8 cellular contexts compared by ENCODE assay signal in the genomic region with DNA sequence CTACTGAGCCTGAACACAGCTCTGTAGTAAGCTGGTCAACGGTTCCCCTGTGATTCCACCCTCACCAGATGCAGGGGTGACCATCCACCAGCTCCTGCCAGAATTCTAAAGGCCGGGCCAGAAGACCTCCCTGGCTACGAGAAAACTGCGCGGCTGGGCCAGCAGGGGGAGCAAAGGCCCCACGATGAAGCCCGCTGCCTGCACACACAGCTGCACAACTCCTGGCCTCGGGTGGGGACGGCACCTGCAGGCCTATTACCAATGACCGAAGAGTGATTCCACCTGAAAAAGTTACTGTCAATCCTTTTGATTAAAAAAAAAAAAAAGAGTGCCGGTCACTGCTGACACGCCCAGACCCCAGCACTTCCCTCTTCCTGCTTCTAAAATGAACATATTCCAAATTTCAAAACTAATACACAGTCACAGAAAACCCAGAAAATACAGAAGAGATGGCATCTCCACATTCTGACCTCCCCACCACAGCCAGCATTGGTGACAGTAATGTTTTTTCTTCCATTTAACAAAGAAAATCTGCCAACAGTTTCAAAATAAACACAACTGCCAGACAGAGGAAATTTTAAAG. TPM values are rescaled to one million over a fixed set of nuclear protein-coding genes. Genes with fewer than 3 reads are reported as not detected.
DNase-seq lines count a peak whose midpoint lies in the region; ATAC-seq, FAIRE-seq and TF ChIP-seq lines count a peak whose summit lies in the region.

No MANE protein-coding gene starts in this region.

- H3K9ac ChIP-seq in K562 (ENCODE audit: insufficient read depth in 1 of 2, low read depth in 2 of 2, low read length in 2 of 2) = no peak overlapping the region

- H3K36me3 ChIP-seq in K562 (ENCODE audit: control insufficient read depth, insufficient read depth, low read length) = peaks cover 30% of the 10 kb centered on the region; the same call in 1 of the 3 replicates

- WGBS in K562 (ENCODE audit: insufficient coverage, low coverage, missing lambda C conversion rate) = 29% methylated on average over 12 of the region's 12 CpGs

- no peak overlapping the region for H3K4me2 ChIP-seq in K562 (ENCODE audit: insufficient read depth, low read length)

- FAIRE-seq in GM18507 (lab: Jason Lieb, UNC) (peak; percentile 90), K562 (lab: Jason Lieb, UNC) (peak; percentile 87)

- POLR2A ChIA-PET in AG04449 (lab: Yijun Ruan, JAX) (interaction anchor here (0.8 kb wide), 1 partner anchor 205 kb away, joined by 3 read pairs; no protein-coding TSS in a partner anchor), K562 (lab: Yijun Ruan, JAX) (interaction anchor here (0.7 kb wide), 1 partner anchor 29 kb away, joined by 3 read pairs; no protein-coding TSS in a partner anchor)

- in situ Hi-C loops in K562 (cut with MboI) = no loop called here

- DNase-seq in AG04449 (ENCODE audit: low read depth, low spot score) = no peak
- DNase-seq in GM18507 (ENCODE audit: extremely low spot score, insufficient read length, low read depth) = peak; percentile 76
- peak; percentile 46 to 56 for DNase-seq in Kasumi-1 (lab: John Stamatoyannopoulos, UW)
- DNase-seq in UCSD-AML1 (lab: John Stamatoyannopoulos, UW; ENCODE audit: unreplicated experiment) = peak; percentile 56
- DNase-seq in K562 (ENCODE audit: extremely low read depth in 1 of 4, low spot score in 3 of 4) = peak; percentile 76 to 90 (median 84)
- peak; percentile 86 for DNase-seq in iPS-NIHi11 (ENCODE audit: low spot score)
- DNase-seq in stimulated activated CD4-positive, alpha-beta T cell treated with anti-CD3 and anti-CD28 coated beads, Interleukin-12 subunit alpha, Interleukin-12 subunit beta, amount 100 ng/mL, for 4 hours = peak; percentile 58
- DNase-seq in posterior vena cava (ENCODE audit: low spot score) = no peak

- no peaks in the 10 kb centered on the region for H3K27me3 ChIP-seq in K562 (ENCODE audit: control insufficient read depth in 2 of 2, insufficient read depth in 2 of 2, low read length in 2 of 2)

- no peaks in the 10 kb centered on the region for H3K79me2 ChIP-seq in K562 (ENCODE audit: control insufficient read depth, insufficient read depth, low read length)

- H3K9me1 ChIP-seq in K562 (ENCODE audit: control insufficient read depth, insufficient read depth, low read length) = no peaks in the 10 kb centered on the region

- no TSS peak for BruUV-seq in K562 (replicated peaks; lab: Mats Ljungman, UMichigan)

- no peak for TF ChIP-seq EP300 in K562 (IDR thresholded peaks at IDR 0.05; ENCODE audit: low read length)

- intact Hi-C loops in K562 (cut with micrococcal nuclease) (loop anchor here (1.0 to 5.0 kb wide), 5 partner anchors 30 to 301 kb away; no protein-coding TSS in a partner anchor), posterior vena cava (cut with DNase I) (no loop called here)

- no peak overlapping the region for H2AFZ ChIP-seq in K562 (ENCODE audit: low read depth, low read length)

- no peaks in the 10 kb centered on the region for H3K9me3 ChIP-seq in K562 (replicated peaks; ENCODE audit: control insufficient read depth, insufficient read depth, low read depth, low read length)

- ATAC-seq in K562 = peak; percentile 98

- H3K4me3 ChIP-seq in AG04449 (ENCODE audit: low read depth, low read length) (no peak overlapping the region), K562 (no peak overlapping the region)

- TF ChIP-seq CTCF in AG04449 (IDR thresholded peaks at IDR 0.05; ENCODE audit: insufficient read depth, low read length, missing control alignments) (peak; percentile 94), K562 (IDR thresholded peaks at IDR 0.05 in 2 of 3, conservative IDR thresholded peaks at IDR 0.05 in 1 of 3; ENCODE audit: insufficient read depth in 2 of 3, low read depth in 1 of 3, low read length in 3 of 3) (peak; percentile 88 to 93 (median 91))

- peaks cover 0 to 18% of the 10 kb centered on the region in 2 experiments; a peak in 1 of 5 replicates for H3K4me1 ChIP-seq in K562 (replicated peaks in 1 of 2; ENCODE audit: control insufficient read depth in 2 of 2, insufficient read depth in 2 of 2, low read length in 2 of 2)

- TF ChIP-seq RAD21 in K562 (CRISPR knock-in tag; conservative IDR thresholded peaks at IDR 0.05 in 1 of 2, IDR thresholded peaks at IDR 0.05 in 1 of 2) = peak; percentile 86 to 90

- no peaks in the 10 kb centered on the region for H4K20me1 ChIP-seq in K562 (replicated peaks; ENCODE audit: control insufficient read depth, insufficient read depth, low read length)

- CTCF ChIA-PET in AG04449 (lab: Yijun Ruan, JAX) = interaction anchor here (0.6 to 8.1 kb wide), 76 partner anchors 8 to 693 kb away, joined by 3 to 256 read pairs (median 4); a partner anchor contains a TSS
- CTCF ChIA-PET in K562 (lab: Yijun Ruan, JAX; ENCODE audit: low intra/inter-chr PET ratio) = interaction anchor here (0.6 to 2.6 kb wide), 11 partner anchors 31 to 634 kb away, joined by 3 to 23 read pairs (median 4); a partner anchor contains a TSS

- H3K27ac ChIP-seq in K562 (ENCODE audit: extremely low read depth, low read depth, low read length) = no peak overlapping the region

- no peak for TF ChIP-seq POLR2A in K562 (conservative IDR thresholded peaks at IDR 0.05)

TF ChIP-seq in K562, 482 proteins besides CTCF, POLR2A, EP300 and RAD21 (continues in another document):
- TF ChIP-seq, protein P1, sequence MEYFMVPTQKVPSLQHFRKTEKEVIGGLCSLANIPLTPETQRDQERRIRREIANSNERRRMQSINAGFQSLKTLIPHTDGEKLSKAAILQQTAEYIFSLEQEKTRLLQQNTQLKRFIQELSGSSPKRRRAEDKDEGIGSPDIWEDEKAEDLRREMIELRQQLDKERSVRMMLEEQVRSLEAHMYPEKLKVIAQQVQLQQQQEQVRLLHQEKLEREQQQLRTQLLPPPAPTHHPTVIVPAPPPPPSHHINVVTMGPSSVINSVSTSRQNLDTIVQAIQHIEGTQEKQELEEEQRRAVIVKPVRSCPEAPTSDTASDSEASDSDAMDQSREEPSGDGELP (CRISPR knock-in tag; IDR thresholded peaks at IDR 0.05; ENCODE audit: borderline replicate concordance) = peak; percentile 29; the same call in 1 of the 2 replicates
- TF ChIP-seq RAD51 (IDR thresholded peaks at IDR 0.05; ENCODE audit: borderline replicate concordance, low read depth) (0 out of 2 replicates have a peak, but pooled peaks have one; percentile 9), NEUROD1 (IDR thresholded peaks at IDR 0.05; ENCODE audit: borderline replicate concordance, low read depth, low read length, partially characterized antibody) (no peak), ELF4 (CRISPR knock-in tag; IDR thresholded peaks at IDR 0.05) (no peak), ZNF165 (CRISPR knock-in tag; IDR thresholded peaks at IDR 0.05; ENCODE audit: borderline replicate concordance) (no peak)
- TF ChIP-seq, protein P2, sequence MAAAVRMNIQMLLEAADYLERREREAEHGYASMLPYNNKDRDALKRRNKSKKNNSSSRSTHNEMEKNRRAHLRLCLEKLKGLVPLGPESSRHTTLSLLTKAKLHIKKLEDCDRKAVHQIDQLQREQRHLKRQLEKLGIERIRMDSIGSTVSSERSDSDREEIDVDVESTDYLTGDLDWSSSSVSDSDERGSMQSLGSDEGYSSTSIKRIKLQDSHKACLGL (CRISPR knock-in tag; IDR thresholded peaks at IDR 0.05; ENCODE audit: borderline replicate concordance, poor library complexity, severe bottlenecking) = no peak
- TF ChIP-seq, protein P3, sequence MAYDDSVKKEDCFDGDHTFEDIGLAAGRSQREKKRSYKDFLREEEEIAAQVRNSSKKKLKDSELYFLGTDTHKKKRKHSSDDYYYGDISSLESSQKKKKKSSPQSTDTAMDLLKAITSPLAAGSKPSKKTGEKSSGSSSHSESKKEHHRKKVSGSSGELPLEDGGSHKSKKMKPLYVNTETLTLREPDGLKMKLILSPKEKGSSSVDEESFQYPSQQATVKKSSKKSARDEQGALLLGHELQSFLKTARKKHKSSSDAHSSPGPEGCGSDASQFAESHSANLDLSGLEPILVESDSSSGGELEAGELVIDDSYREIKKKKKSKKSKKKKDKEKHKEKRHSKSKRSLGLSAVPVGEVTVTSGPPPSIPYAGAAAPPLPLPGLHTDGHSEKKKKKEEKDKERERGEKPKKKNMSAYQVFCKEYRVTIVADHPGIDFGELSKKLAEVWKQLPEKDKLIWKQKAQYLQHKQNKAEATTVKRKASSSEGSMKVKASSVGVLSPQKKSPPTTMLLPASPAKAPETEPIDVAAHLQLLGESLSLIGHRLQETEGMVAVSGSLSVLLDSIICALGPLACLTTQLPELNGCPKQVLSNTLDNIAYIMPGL (CRISPR knock-in tag; IDR thresholded peaks at IDR 0.05) = no peak
- TF ChIP-seq, protein P4, sequence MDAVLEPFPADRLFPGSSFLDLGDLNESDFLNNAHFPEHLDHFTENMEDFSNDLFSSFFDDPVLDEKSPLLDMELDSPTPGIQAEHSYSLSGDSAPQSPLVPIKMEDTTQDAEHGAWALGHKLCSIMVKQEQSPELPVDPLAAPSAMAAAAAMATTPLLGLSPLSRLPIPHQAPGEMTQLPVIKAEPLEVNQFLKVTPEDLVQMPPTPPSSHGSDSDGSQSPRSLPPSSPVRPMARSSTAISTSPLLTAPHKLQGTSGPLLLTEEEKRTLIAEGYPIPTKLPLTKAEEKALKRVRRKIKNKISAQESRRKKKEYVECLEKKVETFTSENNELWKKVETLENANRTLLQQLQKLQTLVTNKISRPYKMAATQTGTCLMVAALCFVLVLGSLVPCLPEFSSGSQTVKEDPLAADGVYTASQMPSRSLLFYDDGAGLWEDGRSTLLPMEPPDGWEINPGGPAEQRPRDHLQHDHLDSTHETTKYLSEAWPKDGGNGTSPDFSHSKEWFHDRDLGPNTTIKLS (IDR thresholded peaks at IDR 0.05; ENCODE audit: borderline replicate concordance, low read depth) = no peak

RNA-seq across cellular contexts. Expression of a gene that starts 49.8 kb away (rescaled TPM):
- total RNA-seq in K562 (2011; cell fraction: chromatin; rRNA removed; ENCODE audit: low replicate concordance) = not detected in 2 replicates
- total RNA-seq in K562 (2011; cell fraction: nucleolus; rRNA removed) = not detected in 2 replicates
- total RNA-seq in K562 (2011; cell fraction: nucleoplasm; rRNA removed) = 0.07 TPM in 1 of 2 replicates, not detected in the other
- total RNA-seq in K562 (2014; rRNA removed) = not detected in 2 replicates
- total RNA-seq in K562 (2014; rRNA removed; fragmentation: Illumina TruSeq; extraction: Trizol) = not detected in 2 replicates
- total RNA-seq in K562 (2015; rRNA removed; fragmentation: Illumina TruSeq; extraction: Trizol) = not detected in 2 replicates
- 0.09 TPM in 1 of 2 replicates, not detected in the other for total RNA-seq in K562 (2021)
- polyA plus RNA-seq in K562 (2011; rRNA removed) = not detected in 2 replicates
- polyA plus RNA-seq in K562 (2011; cell fraction: cytosol; rRNA removed) = not detected in 2 replicates
- not detected in 2 replicates for polyA plus RNA-seq in K562 (2011; cell fraction: nucleus; rRNA removed)
- not detected in 2 replicates for polyA plus RNA-seq in K562 (2012)
- not detected in 2 replicates for polyA plus RNA-seq in K562 (2014; fragmentation: Illumina TruSeq; extraction: Trizol)
- polyA plus RNA-seq in K562 (2014; fragmentation: Nextera tagmentation; extraction: Ambion mirVana) = not detected
- polyA plus RNA-seq in K562 (2014; rRNA removed) = not detected in 2 replicates
- polyA minus RNA-seq in K562 (2011; rRNA and poly(A)+ RNA removed) = not detected in 2 replicates
- polyA minus RNA-seq in K562 (2011; cell fraction: cytosol; rRNA and poly(A)+ RNA removed) = not detected in 2 replicates
- polyA minus RNA-seq in K562 (2011; cell fraction: nucleus; rRNA and poly(A)+ RNA removed) = not detected in 2 replicates
- total RNA-seq in posterior vena cava = 1 to 10 TPM in 1 of 2 donors, under 1 TPM in 1; 0.69 to 1.0 TPM

Comparison
In these comparisons a context has a peak if more than half of its experiments do, and no peak if none do; other contexts are left out.
1. DNase-seq: peak in GM18507 (single experiment), Kasumi-1 (2 of 2), UCSD-AML1 (single experiment), K562 (4 of 4), iPS-NIHi11 (single experiment) and stimulated activated CD4-positive, alpha-beta T cell treated with anti-CD3 and anti-CD28 coated beads, Interleukin-12 subunit alpha, Interleukin-12 subunit beta, amount 100 ng/mL, for 4 hours (single experiment); none in AG04449 (single experiment) and posterior vena cava (single experiment).